Comparison of ENCODE assay signal across 22 cellular contexts in the genomic region with DNA sequence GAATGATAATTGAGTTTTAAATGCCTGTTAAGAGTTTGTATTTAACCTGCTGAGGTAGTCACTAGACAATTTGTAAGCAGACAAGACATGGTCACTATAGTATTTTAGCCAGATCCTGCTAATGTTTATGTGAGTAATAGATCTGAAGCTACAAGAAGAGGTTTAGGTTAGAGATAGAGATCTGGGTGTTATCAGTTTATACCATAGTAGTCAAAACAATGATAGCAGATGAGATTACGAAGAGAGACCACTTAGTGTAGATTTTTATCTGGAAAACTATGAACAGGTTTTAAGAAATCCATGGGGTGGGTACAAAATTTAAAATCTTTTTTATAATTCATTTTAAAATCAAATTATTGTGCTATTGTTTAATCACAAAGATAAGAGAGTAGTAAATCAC.
"Had no signal": no experiment of that assay in that cellular context is flagged by ENCODE, and none has a peak within 500 bp of the region (broad histone marks: within the 10 kb centered on the region; RNA-seq: fewer than 3 reads in every experiment).

No MANE protein-coding gene starts in this region.

- H3K4me3 ChIP-seq: ascending aorta, colonic mucosa, heart left ventricle, sigmoid colon, testis, upper lobe of left lung had no signal

- H3K27me3 ChIP-seq: ascending aorta, colonic mucosa, foreskin keratinocyte, heart left ventricle, neutrophil, sigmoid colon, testis, upper lobe of left lung had no signal

- H3K27me3 Mint-ChIP-seq: central memory CD8-positive, alpha-beta T cell; memory B cell; naive thymus-derived CD8-positive, alpha-beta T cell; stimulated activated memory B cell treated with anti-CD40 and anti-IgM and Interleukin-4, amounts not matched to agents 10 μg/mL and 1 μg/mL and 100 μg/mL, for 72 hours had no signal

- H3K36me3 ChIP-seq: colonic mucosa had no signal

- H3K9ac ChIP-seq: parathyroid adenoma had no signal

- ATAC-seq: activated CD8-positive, alpha-beta T cell treated with anti-CD3 and anti-CD28 coated beads, Interleukin-2, amount 10 ng/mL, durations not matched to agents 7 days and 5 days; activated T-cell treated with anti-CD3 and anti-CD28 coated beads, Interleukin-2, amount 50 U/mL, for 4 hours; foreskin keratinocyte; heart left ventricle; left ventricle myocardium superior; naive thymus-derived CD8-positive, alpha-beta T cell; stimulated activated memory B cell treated with anti-CD40 and anti-IgM and Interleukin-4, amounts not matched to agents 10 μg/mL and 1 μg/mL and 100 μg/mL, for 72 hours had no signal

- H2AFZ ChIP-seq: parathyroid adenoma had no signal

- H3K27ac Mint-ChIP-seq: activated CD8-positive, alpha-beta T cell treated with anti-CD3 and anti-CD28 coated beads, Interleukin-2, amount 10 ng/mL, durations not matched to agents 7 days and 5 days; memory B cell; stimulated activated memory B cell treated with anti-CD40 and anti-IgM and Interleukin-4, amounts not matched to agents 10 μg/mL and 1 μg/mL and 100 μg/mL, for 72 hours had no signal

- H3K4me1 ChIP-seq: colonic mucosa, foreskin keratinocyte, parathyroid adenoma, sigmoid colon, testis had no signal

- H3K9me3 Mint-ChIP-seq: activated T-cell treated with anti-CD3 and anti-CD28 coated beads, Interleukin-2, amount 50 U/mL, for 4 hours; central memory CD8-positive, alpha-beta T cell; memory B cell; naive thymus-derived CD8-positive, alpha-beta T cell; stimulated activated memory B cell treated with anti-CD40 and anti-IgM and Interleukin-4, amounts not matched to agents 10 μg/mL and 1 μg/mL and 100 μg/mL, for 72 hours had no signal

- DNase-seq: activated CD4-positive, alpha-beta T cell treated with anti-CD3 and anti-CD28 coated beads for 48 hours; activated CD4-positive, CD25-positive, alpha-beta regulatory T cell; activated CD8-positive, alpha-beta T cell treated with anti-CD3 and anti-CD28 coated beads, Interleukin-2, amount 10 ng/mL, durations not matched to agents 7 days and 5 days; activated effector memory CD4-positive, alpha-beta T cell treated with anti-CD3 and anti-CD28 coated beads, Interleukin-2, amount 50 U/mL, for 16 hours; activated naive CD4-positive, alpha-beta T cell treated with anti-CD3 and anti-CD28 coated beads, Interleukin-2, amount 50 U/mL, for 16 hours; activated T-cell treated with anti-CD3 and anti-CD28 coated beads, Interleukin-2, amount 50 U/mL, for 4 hours; colonic mucosa; foreskin keratinocyte; heart left ventricle; left ventricle myocardium superior; naive thymus-derived CD8-positive, alpha-beta T cell; sigmoid colon; stimulated activated CD4-positive, alpha-beta T cell treated with anti-CD3 and anti-CD28 coated beads, Interleukin-4, amount 100 ng/mL, for 4 hours; T-helper 9 cell; testis; upper lobe of left lung had no signal

- H3K27ac ChIP-seq: ascending aorta, colonic mucosa, foreskin keratinocyte, heart left ventricle, neutrophil, parathyroid adenoma, sigmoid colon, testis, upper lobe of left lung had no signal

- H3K9me3 ChIP-seq: ascending aorta, colonic mucosa, heart left ventricle, neutrophil, sigmoid colon, testis, upper lobe of left lung had no signal

- H3K4me3 Mint-ChIP-seq: activated CD8-positive, alpha-beta T cell treated with anti-CD3 and anti-CD28 coated beads, Interleukin-2, amount 10 ng/mL, durations not matched to agents 7 days and 5 days; activated T-cell treated with anti-CD3 and anti-CD28 coated beads, Interleukin-2, amount 50 U/mL, for 4 hours; central memory CD8-positive, alpha-beta T cell; memory B cell; naive thymus-derived CD8-positive, alpha-beta T cell; stimulated activated memory B cell treated with anti-CD40 and anti-IgM and Interleukin-4, amounts not matched to agents 10 μg/mL and 1 μg/mL and 100 μg/mL, for 72 hours had no signal
